Comparison of ENCODE assay signal across 8 cellular contexts in the genomic region with DNA sequence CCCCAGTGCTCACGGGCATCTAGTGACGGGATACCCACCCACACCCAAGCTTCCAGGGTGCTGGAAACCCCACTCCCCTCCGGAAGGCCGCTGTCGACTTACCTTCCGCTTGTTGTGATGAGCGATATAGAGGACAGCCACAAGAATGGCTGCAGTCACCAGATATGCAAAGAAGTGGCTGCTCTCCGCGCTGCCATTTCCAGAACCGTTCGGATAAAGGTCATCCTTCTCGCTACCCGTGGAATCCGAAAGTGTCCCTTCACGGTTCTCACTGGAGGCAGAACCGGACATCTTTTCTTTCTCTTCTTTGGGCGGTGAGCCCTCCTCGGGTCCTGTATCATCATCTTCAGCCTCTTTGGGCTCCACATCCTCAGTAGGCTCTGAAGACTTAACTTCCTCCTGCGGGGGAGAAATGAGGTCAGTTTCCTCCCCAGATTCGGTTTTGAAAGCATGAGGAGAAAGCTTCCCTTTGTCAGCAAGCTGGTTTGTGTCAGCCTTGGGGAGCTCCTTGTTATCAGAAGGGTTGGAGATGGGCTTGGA.
DNase-seq lines count a peak whose midpoint lies in the region; ATAC-seq, FAIRE-seq and TF ChIP-seq lines count a peak whose summit lies in the region.

No MANE protein-coding gene starts in this region.

- H3K9me3 Mint-ChIP-seq in activated naive CD4-positive, alpha-beta T cell treated with anti-CD3 and anti-CD28 coated beads, Interleukin-2, amount 50 U/mL, for 24 hours: no peaks in the 10 kb centered on the region

- TF ChIP-seq POLR2A in GM18526 (IDR thresholded peaks at IDR 0.05; ENCODE audit: extremely low read depth, insufficient read length): peak; percentile 7

- H3K4me3 ChIP-seq in iPS-18a (ENCODE audit: low read length): peak overlapping the region; percentile 85

- FAIRE-seq in RCC 7860 (lab: Jason Lieb, UNC): no peak

- DNase-seq in RCC 7860 (ENCODE audit: low spot score) (peak; percentile 16), T1000 (lab: John Stamatoyannopoulos, UW) (no peak), NCI-H146 treated with DMSO at 0.1 percent for 48 hours (lab: John Stamatoyannopoulos, UW; ENCODE audit: unreplicated experiment) (no peak)
- DNase-seq in stimulated activated CD4-positive, alpha-beta T cell treated with anti-CD3 and anti-CD28 coated beads, Interleukin-4, amount 100 ng/mL, for 24 hours: peak; percentile 53

- H3K4me1 Mint-ChIP-seq in activated naive CD4-positive, alpha-beta T cell treated with anti-CD3 and anti-CD28 coated beads, Interleukin-2, amount 50 U/mL, for 24 hours: peaks cover 55% of the 10 kb centered on the region

- H3K36me3 Mint-ChIP-seq in activated naive CD4-positive, alpha-beta T cell treated with anti-CD3 and anti-CD28 coated beads, Interleukin-2, amount 50 U/mL, for 24 hours: peaks cover 25% of the 10 kb centered on the region

- no peaks in the 10 kb centered on the region for H3K27me3 ChIP-seq in iPS-18a (ENCODE audit: control insufficient read depth, insufficient read depth, low read length)

- H3K4me3 Mint-ChIP-seq in activated naive CD4-positive, alpha-beta T cell treated with anti-CD3 and anti-CD28 coated beads, Interleukin-2, amount 50 U/mL, for 24 hours: peak overlapping the region; percentile 99

- H3K4me1 ChIP-seq in iPS-18a (ENCODE audit: control insufficient read depth, low read depth, low read length): peaks cover 11% of the 10 kb centered on the region

- no peak overlapping the region for H3K27ac ChIP-seq in iPS-18a (ENCODE audit: low read length)

- peak overlapping the region; percentile 100 for H3K27ac Mint-ChIP-seq in activated naive CD4-positive, alpha-beta T cell treated with anti-CD3 and anti-CD28 coated beads, Interleukin-2, amount 50 U/mL, for 24 hours

- no peaks in the 10 kb centered on the region for H3K27me3 Mint-ChIP-seq in activated naive CD4-positive, alpha-beta T cell treated with anti-CD3 and anti-CD28 coated beads, Interleukin-2, amount 50 U/mL, for 24 hours

- peak overlapping the region; percentile 94 for H3K9ac ChIP-seq in iPS-18a (ENCODE audit: low read length)

- no peaks in the 10 kb centered on the region for H3K9me3 ChIP-seq in iPS-18a (ENCODE audit: control insufficient read depth, low read depth, low read length)

- peak; percentile 34 for ATAC-seq in HG02870 (IDR thresholded peaks at IDR 0.05; ENCODE audit: unreplicated experiment)

- H3K36me3 ChIP-seq in iPS-18a (ENCODE audit: control insufficient read depth, low read depth, low read length): peaks cover 26% of the 10 kb centered on the region

Comparison
In these comparisons a context has a peak if more than half of its experiments do, and no peak if none do; other contexts are left out.
1. DNase-seq: peak in RCC 7860 (single experiment) and stimulated activated CD4-positive, alpha-beta T cell treated with anti-CD3 and anti-CD28 coated beads, Interleukin-4, amount 100 ng/mL, for 24 hours (single experiment); none in T1000 (single experiment) and NCI-H146 treated with DMSO at 0.1 percent for 48 hours (single experiment).